ENCODE assay signal across 6 cellular contexts in the genomic region with DNA sequence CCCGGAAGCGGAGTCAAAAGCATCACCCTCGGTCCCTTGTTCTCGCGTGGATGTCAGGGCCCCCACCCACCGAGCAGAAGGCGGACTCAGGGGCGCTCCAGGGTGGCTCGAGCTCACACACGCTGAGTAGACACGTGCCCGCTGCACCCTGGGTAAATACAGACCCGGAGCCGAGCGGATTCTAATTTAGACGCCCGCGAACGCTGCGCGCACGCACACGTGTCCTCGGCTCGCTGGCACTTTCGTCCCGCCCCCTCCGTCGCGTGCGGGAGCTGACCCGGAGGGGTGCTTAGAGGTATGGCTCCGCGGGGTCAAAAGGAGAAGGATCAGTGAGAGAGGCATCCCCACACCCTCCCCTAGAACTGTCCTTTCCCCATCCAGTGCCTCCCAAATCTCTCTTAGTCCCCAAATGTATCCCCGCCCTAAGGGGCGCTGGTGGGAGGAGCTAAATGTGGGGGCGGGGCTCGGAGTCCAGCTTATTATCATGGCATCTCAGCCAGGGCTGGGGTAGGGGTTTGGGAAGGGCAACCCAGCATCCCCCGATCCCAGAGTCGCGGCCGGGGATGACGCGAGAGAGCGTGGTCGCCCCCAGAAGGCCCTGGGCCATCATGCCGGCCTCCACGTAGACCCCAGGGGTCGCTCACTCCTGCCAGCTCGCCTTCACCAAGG.
DNase-seq lines count a peak whose midpoint lies in the region; ATAC-seq lines count a peak whose summit lies in the region.

No MANE protein-coding gene starts in this region.

- peak overlapping the region; percentile 62 for H3K9ac ChIP-seq in SK-N-MC (ENCODE audit: insufficient read length)

- peaks cover 8% of the 10 kb centered on the region; the same call in 1 of the 2 replicates for H3K36me3 ChIP-seq in SK-N-MC (ENCODE audit: insufficient read depth, low read length)

- no peaks in the 10 kb centered on the region for H3K9me3 ChIP-seq in SK-N-MC (ENCODE audit: low read depth, low read length)

- peak overlapping the region; percentile 89 for H3K27ac ChIP-seq in SK-N-MC
- H3K27ac ChIP-seq in caudate nucleus (ENCODE audit: low read depth, low read length): peak overlapping the region; percentile 36

- ATAC-seq in HG03280 (IDR thresholded peaks at IDR 0.05; ENCODE audit: unreplicated experiment) (peak; percentile 30), HG03039 (IDR thresholded peaks at IDR 0.05; ENCODE audit: unreplicated experiment) (no peak), GM21717 (IDR thresholded peaks at IDR 0.05; ENCODE audit: unreplicated experiment) (no peak)

- H3K4me3 ChIP-seq in SK-N-MC: peak overlapping the region; percentile 84

- DNase-seq in SK-N-MC (ENCODE audit: low read depth, low spot score) (peak; percentile 68), caudate nucleus (lab: John Stamatoyannopoulos, UW) (peak in 41 of 61 donors; percentile 10 to 78 (median 54)), nucleus accumbens (lab: John Stamatoyannopoulos, UW) (peak in 35 of 56 donors; percentile 7 to 85 (median 51))
